ENCODE assay signal across 15 cellular contexts in the genomic region with DNA sequence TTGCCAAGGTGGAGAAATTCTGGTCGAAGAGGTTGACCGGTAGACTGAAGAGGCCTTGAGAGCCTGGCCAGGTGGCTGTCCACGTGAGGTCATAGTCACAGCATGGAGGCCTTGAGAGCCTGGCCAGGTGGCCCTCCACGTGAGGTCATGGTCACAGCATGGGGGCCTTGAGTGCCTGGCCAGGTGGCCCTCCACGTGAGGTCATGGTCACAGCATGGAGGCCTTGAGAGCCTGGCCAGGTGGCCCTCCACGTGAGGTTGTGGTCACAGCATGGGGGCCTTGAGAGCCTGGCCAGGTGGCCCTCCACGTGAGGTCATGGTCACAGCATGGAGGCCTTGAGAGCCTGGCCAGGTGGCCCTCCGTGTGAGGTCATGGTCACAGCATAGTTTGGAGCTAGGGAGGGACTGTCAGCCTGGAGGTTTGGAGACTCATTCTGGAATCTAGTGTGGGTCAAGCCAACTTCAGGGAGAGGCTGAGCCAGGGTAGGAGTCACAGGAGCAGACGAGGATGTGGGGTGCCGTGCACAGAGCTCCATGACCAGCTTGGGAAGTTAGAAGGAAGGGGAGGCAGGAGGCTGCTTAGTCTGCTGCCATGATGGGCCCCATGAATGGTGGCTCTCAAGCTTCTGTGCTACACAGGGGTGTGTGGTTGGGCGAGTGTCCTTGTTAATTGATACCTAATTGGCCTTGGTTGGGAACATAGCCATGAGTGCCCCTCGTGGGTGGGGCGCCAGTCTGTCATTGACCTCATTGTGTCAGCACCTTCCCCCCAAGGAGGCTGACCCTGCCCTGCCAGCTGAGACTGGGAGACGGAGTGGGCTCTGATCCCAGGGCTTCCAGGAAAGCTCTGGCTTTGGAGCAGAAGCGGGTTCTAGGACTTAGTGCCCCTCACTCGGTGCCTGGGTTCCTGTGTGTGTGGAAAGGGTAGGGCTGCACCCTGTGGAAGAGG. TPM values are rescaled to one million over a fixed set of nuclear protein-coding genes. Genes with fewer than 3 reads are reported as not detected.
A peak's percentile ranks its signal among the peaks of the same experiment; 100 is the strongest.
DNase-seq lines count a peak whose midpoint lies in the region; ATAC-seq, FAIRE-seq and TF ChIP-seq lines count a peak whose summit lies in the region.
"Had no signal": no experiment of that assay in that cellular context is flagged by ENCODE, and none has a peak within 500 bp of the region (broad histone marks: within the 10 kb centered on the region; RNA-seq: fewer than 3 reads in every experiment).

No MANE protein-coding gene starts in this region.

- peaks cover 0 to 2% (median 0%) of the 10 kb centered on the region in 5 donors for H3K9me3 Mint-ChIP-seq in CD8-positive, alpha-beta memory T cell
- H3K9me3 Mint-ChIP-seq in IgD-negative memory B cell (no peaks in the 10 kb centered on the region), astrocyte (ENCODE audit: unreplicated experiment) (no peaks in the 10 kb centered on the region), neural crest cell (no peaks in the 10 kb centered on the region)

- peaks cover 73% of the 10 kb centered on the region for H4K20me1 ChIP-seq in astrocyte (ENCODE audit: insufficient read depth, low read length)

- peak overlapping the region; percentile 34 to 95 (median 82) for H3K27ac Mint-ChIP-seq in CD8-positive, alpha-beta memory T cell
- peak overlapping the region in 2 of 3 donors; percentile 76 to 78 for H3K27ac Mint-ChIP-seq in IgD-negative memory B cell
- H3K27ac Mint-ChIP-seq in astrocyte (ENCODE audit: unreplicated experiment): no peak overlapping the region
- H3K27ac Mint-ChIP-seq in neural crest cell (ENCODE audit: unreplicated experiment): no peak overlapping the region

- peaks cover 69% of the 10 kb centered on the region for H3K79me2 ChIP-seq in astrocyte (ENCODE audit: insufficient read depth, low read length)

- ATAC-seq in GM18505 (IDR thresholded peaks at IDR 0.05; ENCODE audit: unreplicated experiment): no peak
- ATAC-seq in GM21529 (IDR thresholded peaks at IDR 0.05; ENCODE audit: unreplicated experiment): no peak
- ATAC-seq in HG03469 (IDR thresholded peaks at IDR 0.05; ENCODE audit: unreplicated experiment): no peak
- ATAC-seq: lower lobe of right lung; stimulated activated naive CD8-positive, alpha-beta T cell treated with anti-CD3 and anti-CD28 coated beads, Interleukin-15, Interleukin-2, amounts not matched to agents 100 U/mL and 50 U/mL, for 24 hours had no signal

- H2AFZ ChIP-seq in astrocyte (ENCODE audit: low read depth, low read length): no peak overlapping the region

- no peak overlapping the region for H3K4me2 ChIP-seq in astrocyte (ENCODE audit: low read length)

- H3K9ac ChIP-seq in astrocyte (ENCODE audit: low read length): no peak overlapping the region

- no peak for TF ChIP-seq POLR2A in GM18505 (IDR thresholded peaks at IDR 0.05; ENCODE audit: borderline replicate concordance, extremely low read depth, insufficient read depth, insufficient read length)

- H3K27me3 Mint-ChIP-seq in CD8-positive, alpha-beta memory T cell: peaks cover 0 to 1% of the 10 kb centered on the region in 2 donors
- no peaks in the 10 kb centered on the region for H3K27me3 Mint-ChIP-seq in IgD-negative memory B cell
- H3K27me3 Mint-ChIP-seq in astrocyte (ENCODE audit: low read depth, unreplicated experiment): no peaks in the 10 kb centered on the region
- H3K27me3 Mint-ChIP-seq in neural crest cell (ENCODE audit: low read depth): peaks cover 11% of the 10 kb centered on the region

- no peaks in the 10 kb centered on the region for H3K9me3 ChIP-seq in CD8-positive, alpha-beta memory T cell (ENCODE audit: low read length)
- H3K9me3 ChIP-seq in astrocyte (ENCODE audit: insufficient read depth, low read depth, low read length): no peaks in the 10 kb centered on the region
- H3K9me3 ChIP-seq: lower lobe of right lung, prostate gland had no signal

- H3K36me3 Mint-ChIP-seq in CD8-positive, alpha-beta memory T cell: peaks cover 3 to 77% (median 9%) of the 10 kb centered on the region in 3 donors
- H3K36me3 Mint-ChIP-seq in IgD-negative memory B cell: peaks cover 5% of the 10 kb centered on the region
- peaks cover 21% of the 10 kb centered on the region for H3K36me3 Mint-ChIP-seq in astrocyte (ENCODE audit: low read depth, unreplicated experiment)
- H3K36me3 Mint-ChIP-seq in neural crest cell (ENCODE audit: low read depth): peaks cover 8% of the 10 kb centered on the region

- CTCF ChIA-PET in CD8-positive, alpha-beta memory T cell (lab: Charles Lee): interaction anchor here (1.3 to 1.4 kb wide), 2 partner anchors 9 to 32 kb away, joined by 3 read pairs; no protein-coding TSS in a partner anchor

- POLR2A ChIA-PET in CD8-positive, alpha-beta memory T cell (lab: Charles Lee): interaction anchor here (0.8 to 1.2 kb wide), 2 partner anchors 9 to 11 kb away, joined by 3 to 5 read pairs; a partner anchor contains a TSS

- H3K27me3 ChIP-seq in CD8-positive, alpha-beta memory T cell (ENCODE audit: insufficient read depth, low read length, poor library complexity, severe bottlenecking): no peaks in the 10 kb centered on the region
- no peaks in the 10 kb centered on the region for H3K27me3 ChIP-seq in astrocyte (ENCODE audit: insufficient read depth, low read length)

- DNase-seq in CD8-positive, alpha-beta memory T cell: no peak
- DNase-seq in astrocyte (ENCODE audit: low read depth) (no peak), neural crest cell (ENCODE audit: low read depth, low spot score) (no peak)
- DNase-seq in stimulated activated CD4-positive, alpha-beta T cell treated with anti-CD3 and anti-CD28 coated beads, Interleukin-12 subunit alpha, Interleukin-12 subunit beta, amount 100 ng/mL, for 4 hours: no peak
- DNase-seq: Kasumi-1; lower lobe of right lung; NCI-H2081 treated with DMSO at 0.1 percent for 48 hours; stimulated activated CD4-positive, alpha-beta T cell treated with anti-CD3 and anti-CD28 coated beads, Interleukin-2, amount 100 ng/mL, for 48 hours; stimulated activated naive CD8-positive, alpha-beta T cell treated with anti-CD3 and anti-CD28 coated beads, Interleukin-15, Interleukin-2, amounts not matched to agents 100 U/mL and 50 U/mL, for 24 hours; T-helper 2 cell had no signal

- no peak for FAIRE-seq in astrocyte (lab: Jason Lieb, UNC)

- H3K4me3 ChIP-seq in CD8-positive, alpha-beta memory T cell (ENCODE audit: low read length): no peak overlapping the region
- H3K4me3 ChIP-seq in astrocyte (ENCODE audit: insufficient read depth, low read depth, low read length): no peak overlapping the region
- H3K4me3 ChIP-seq: lower lobe of right lung, prostate gland had no signal

- H3K36me3 ChIP-seq in CD8-positive, alpha-beta memory T cell (ENCODE audit: insufficient read depth, low read length): peaks cover 64% of the 10 kb centered on the region
- peaks cover 22% of the 10 kb centered on the region for H3K36me3 ChIP-seq in astrocyte (ENCODE audit: insufficient read depth, low read length)

- H3K27ac ChIP-seq in CD8-positive, alpha-beta memory T cell (ENCODE audit: low read depth, low read length): no peak overlapping the region
- H3K27ac ChIP-seq in astrocyte (ENCODE audit: low read depth, low read length): no peak overlapping the region
- H3K27ac ChIP-seq: lower lobe of right lung had no signal

- peaks cover 17% of the 10 kb centered on the region for H3K4me1 ChIP-seq in CD8-positive, alpha-beta memory T cell (ENCODE audit: insufficient read depth, low read length)
- peaks cover 21% of the 10 kb centered on the region for H3K4me1 ChIP-seq in astrocyte (ENCODE audit: insufficient read depth, low read length)

- peak overlapping the region in 3 of 7 donors; percentile 24 to 81 (median 57) for H3K4me3 Mint-ChIP-seq in CD8-positive, alpha-beta memory T cell
- H3K4me3 Mint-ChIP-seq in IgD-negative memory B cell: peak overlapping the region in 1 of 4 donors; percentile 54
- peak overlapping the region; percentile 66 for H3K4me3 Mint-ChIP-seq in astrocyte (ENCODE audit: unreplicated experiment)
- H3K4me3 Mint-ChIP-seq in neural crest cell: peak overlapping the region; percentile 82

- H3K4me1 Mint-ChIP-seq in CD8-positive, alpha-beta memory T cell: peaks cover 30 to 43% (median 31%) of the 10 kb centered on the region in 3 donors
- peaks cover 9 to 13% (median 12%) of the 10 kb centered on the region in 3 donors for H3K4me1 Mint-ChIP-seq in IgD-negative memory B cell
- H3K4me1 Mint-ChIP-seq in astrocyte (ENCODE audit: low read depth, unreplicated experiment): peaks cover 8% of the 10 kb centered on the region
- H3K4me1 Mint-ChIP-seq in neural crest cell: peaks cover 10% of the 10 kb centered on the region

- TF ChIP-seq CTCF in astrocyte (IDR thresholded peaks at IDR 0.05; ENCODE audit: insufficient read depth, low read depth, low read length): no peak
- TF ChIP-seq CTCF in neural crest cell (conservative IDR thresholded peaks at IDR 0.05): no peak

RNA-seq across cellular contexts. Expression of a gene that starts 4.0 kb away (rescaled TPM):
- total RNA-seq in CD8-positive, alpha-beta memory T cell: 1 to 10 TPM; 3.8 to 4.4 TPM
- polyA plus RNA-seq in CD8-positive, alpha-beta memory T cell: 0.23 TPM
- polyA plus RNA-seq in IgD-negative memory B cell: not detected
- total RNA-seq in astrocyte: 3.7 and 3.8 TPM in 2 replicates
- 2.5 and 3.0 TPM in 2 replicates for total RNA-seq in neural crest cell

RNA-seq across cellular contexts. Expression of a gene that starts 10.6 kb away (rescaled TPM):
- total RNA-seq in CD8-positive, alpha-beta memory T cell: 100 to 1,000 TPM; 132 to 144 TPM
- 8.0 TPM for polyA plus RNA-seq in CD8-positive, alpha-beta memory T cell
- polyA plus RNA-seq in IgD-negative memory B cell: 11.4 TPM
- 193 and 201 TPM in 2 replicates for total RNA-seq in astrocyte
- 157 and 161 TPM in 2 replicates for total RNA-seq in neural crest cell

RNA-seq across cellular contexts. Expression of a gene that starts 13.5 kb away (rescaled TPM):
- 1 to 10 TPM in 1 of 2 experiments, under 1 TPM in 1; 0.44 to 1.1 TPM for total RNA-seq in CD8-positive, alpha-beta memory T cell
- not detected for polyA plus RNA-seq in CD8-positive, alpha-beta memory T cell
- not detected for polyA plus RNA-seq in IgD-negative memory B cell
- 57.9 and 64.2 TPM in 2 replicates for total RNA-seq in astrocyte
- total RNA-seq in neural crest cell: 6.7 and 7.7 TPM in 2 replicates

RNA-seq across cellular contexts. Expression of a gene that starts 43.1 kb away (rescaled TPM):
- 1 to 10 TPM; 1.4 TPM for total RNA-seq in CD8-positive, alpha-beta memory T cell
- polyA plus RNA-seq in CD8-positive, alpha-beta memory T cell: 31.6 TPM
- 0.99 TPM for polyA plus RNA-seq in IgD-negative memory B cell
- total RNA-seq in astrocyte (not detected in 2 replicates), neural crest cell (not detected in 2 replicates)
- total RNA-seq: prostate gland had no signal

RNA-seq across cellular contexts. Expression of a gene that starts 44.3 kb away (rescaled TPM):
- under 1 TPM in 1 of 2 experiments, not detected in 1; 0.66 TPM for total RNA-seq in CD8-positive, alpha-beta memory T cell
- polyA plus RNA-seq in CD8-positive, alpha-beta memory T cell: not detected
- 0.16 TPM for polyA plus RNA-seq in IgD-negative memory B cell
- total RNA-seq in astrocyte (8.4 and 12.6 TPM in 2 replicates), neural crest cell (180 and 207 TPM in 2 replicates)
- total RNA-seq: lower lobe of right lung had no signal

Comparison
In these comparisons a context has a peak if more than half of its experiments do, and no peak if none do; other contexts are left out.
1. H3K27ac Mint-ChIP-seq: peak in CD8-positive, alpha-beta memory T cell (8 of 8) and IgD-negative memory B cell (2 of 3); none in astrocyte (single experiment) and neural crest cell (single experiment).